Comparison of ENCODE assay signal across 1 cellular context in genomic region chr9:136882109-136882946, GRCh38.
TF ChIP-seq lines count a peak whose summit lies in the region.

No MANE protein-coding gene starts in this region.

TF ChIP-seq in HepG2, 621 proteins besides CTCF, POLR2A, EP300 and RAD21 (continued from another document and continues in another):
- TF ChIP-seq, protein P1, sequence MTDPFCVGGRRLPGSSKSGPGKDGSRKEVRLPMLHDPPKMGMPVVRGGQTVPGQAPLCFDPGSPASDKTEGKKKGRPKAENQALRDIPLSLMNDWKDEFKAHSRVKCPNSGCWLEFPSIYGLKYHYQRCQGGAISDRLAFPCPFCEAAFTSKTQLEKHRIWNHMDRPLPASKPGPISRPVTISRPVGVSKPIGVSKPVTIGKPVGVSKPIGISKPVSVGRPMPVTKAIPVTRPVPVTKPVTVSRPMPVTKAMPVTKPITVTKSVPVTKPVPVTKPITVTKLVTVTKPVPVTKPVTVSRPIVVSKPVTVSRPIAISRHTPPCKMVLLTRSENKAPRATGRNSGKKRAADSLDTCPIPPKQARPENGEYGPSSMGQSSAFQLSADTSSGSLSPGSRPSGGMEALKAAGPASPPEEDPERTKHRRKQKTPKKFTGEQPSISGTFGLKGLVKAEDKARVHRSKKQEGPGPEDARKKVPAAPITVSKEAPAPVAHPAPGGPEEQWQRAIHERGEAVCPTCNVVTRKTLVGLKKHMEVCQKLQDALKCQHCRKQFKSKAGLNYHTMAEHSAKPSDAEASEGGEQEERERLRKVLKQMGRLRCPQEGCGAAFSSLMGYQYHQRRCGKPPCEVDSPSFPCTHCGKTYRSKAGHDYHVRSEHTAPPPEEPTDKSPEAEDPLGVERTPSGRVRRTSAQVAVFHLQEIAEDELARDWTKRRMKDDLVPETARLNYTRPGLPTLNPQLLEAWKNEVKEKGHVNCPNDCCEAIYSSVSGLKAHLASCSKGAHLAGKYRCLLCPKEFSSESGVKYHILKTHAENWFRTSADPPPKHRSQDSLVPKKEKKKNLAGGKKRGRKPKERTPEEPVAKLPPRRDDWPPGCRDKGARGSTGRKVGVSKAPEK (CRISPR knock-in tag; IDR thresholded peaks at IDR 0.05; ENCODE audit: borderline replicate concordance) = no peak
- TF ChIP-seq TGIF2 (CRISPR knock-in tag; IDR thresholded peaks at IDR 0.05) (peak; percentile 92), TBX3 (IDR thresholded peaks at IDR 0.05; ENCODE audit: borderline replicate concordance) (peak; percentile 75; the same call in 1 of the 2 replicates), ZFP41 (CRISPR knock-in tag; IDR thresholded peaks at IDR 0.05; ENCODE audit: borderline replicate concordance) (no peak), ZNF292 (CRISPR knock-in tag; IDR thresholded peaks at IDR 0.05; ENCODE audit: borderline replicate concordance, low read depth) (peak; percentile 78; the same call in 1 of the 2 replicates), MBD4 (IDR thresholded peaks at IDR 0.05; ENCODE audit: borderline replicate concordance, low read length) (no peak), ZHX1 (CRISPR knock-in tag; IDR thresholded peaks at IDR 0.05; ENCODE audit: low read depth) (no peak), POLR2AphosphoS2 (IDR thresholded peaks at IDR 0.05; ENCODE audit: low read depth, low read length) (no peak), ZSCAN9 (CRISPR knock-in tag; IDR thresholded peaks at IDR 0.05; ENCODE audit: borderline replicate concordance) (0 out of 2 replicates have a peak, but pooled peaks have one; percentile 27), NR1H2 (CRISPR knock-in tag; IDR thresholded peaks at IDR 0.05; ENCODE audit: borderline replicate concordance, low read depth) (no peak), ZNF234 (CRISPR knock-in tag; conservative IDR thresholded peaks at IDR 0.05) (no peak), ZNF367 (CRISPR knock-in tag; IDR thresholded peaks at IDR 0.05; ENCODE audit: borderline replicate concordance) (no peak), ARHGAP35 (CRISPR knock-in tag; IDR thresholded peaks at IDR 0.05; ENCODE audit: borderline replicate concordance) (no peak; the same call in 1 of the 2 replicates), ZNF552 (CRISPR knock-in tag; IDR thresholded peaks at IDR 0.05; ENCODE audit: borderline replicate concordance) (no peak; the same call in 1 of the 2 replicates), ZNF138 (CRISPR knock-in tag; IDR thresholded peaks at IDR 0.05; ENCODE audit: low read depth) (no peak), KDM3A (CRISPR knock-in tag; IDR thresholded peaks at IDR 0.05; ENCODE audit: low read depth) (peak; percentile 92; the same call in 1 of the 2 replicates), PTBP1 (IDR thresholded peaks at IDR 0.05; ENCODE audit: low read depth, low read length, poor library complexity, severe bottlenecking) (no peak), IRX3 (CRISPR knock-in tag; IDR thresholded peaks at IDR 0.05; ENCODE audit: borderline replicate concordance, low read depth) (no peak), ZNF496 (CRISPR knock-in tag; IDR thresholded peaks at IDR 0.05; ENCODE audit: insufficient replicate concordance) (no peak), AGO2 (optimal IDR thresholded peaks at IDR 0.05; ENCODE audit: low read depth, low read length) (peak; percentile 70), ZNF225 (CRISPR knock-in tag; IDR thresholded peaks at IDR 0.05) (no peak), ZNF580 (CRISPR knock-in tag; IDR thresholded peaks at IDR 0.05; ENCODE audit: borderline replicate concordance, low read depth) (peak; percentile 86; the same call in 1 of the 2 replicates), ZBTB33 (CRISPR knock-in tag; IDR thresholded peaks at IDR 0.05) (peak; percentile 29; the same call in 1 of the 2 replicates), ZSCAN30 (CRISPR knock-in tag; IDR thresholded peaks at IDR 0.05) (no peak), ELF4 (CRISPR knock-in tag; IDR thresholded peaks at IDR 0.05; ENCODE audit: borderline replicate concordance) (no peak), ZFYVE20 (CRISPR knock-in tag; IDR thresholded peaks at IDR 0.05; ENCODE audit: borderline replicate concordance, low read depth) (no peak), MED8 (CRISPR knock-in tag; IDR thresholded peaks at IDR 0.05; ENCODE audit: insufficient replicate concordance) (peak; percentile 43), TFDP2 (CRISPR knock-in tag; IDR thresholded peaks at IDR 0.05) (0 out of 2 replicates have a peak, but pooled peaks have one; percentile 38), ZNF317 (CRISPR knock-in tag; IDR thresholded peaks at IDR 0.05) (no peak), RBM22 (optimal IDR thresholded peaks at IDR 0.05; ENCODE audit: low read length) (no peak), WIZ (CRISPR knock-in tag; IDR thresholded peaks at IDR 0.05) (no peak), HMG20A (CRISPR knock-in tag; IDR thresholded peaks at IDR 0.05; ENCODE audit: borderline replicate concordance) (peak; percentile 58; the same call in 1 of the 2 replicates), ZNF766 (CRISPR knock-in tag; IDR thresholded peaks at IDR 0.05; ENCODE audit: borderline replicate concordance) (0 out of 2 replicates have a peak, but pooled peaks have one; percentile 46), GABPA (IDR thresholded peaks at IDR 0.05; ENCODE audit: low read depth, low read length) (no peak), GABPA (CRISPR knock-in tag; IDR thresholded peaks at IDR 0.05; ENCODE audit: low read depth) (peak; percentile 64; the same call in 1 of the 2 replicates), ASH2L (IDR thresholded peaks at IDR 0.05; ENCODE audit: insufficient read length, low read depth, low read length) (no peak), SP2 (CRISPR knock-in tag; IDR thresholded peaks at IDR 0.05) (peak; percentile 67), SMAD9 (CRISPR knock-in tag; IDR thresholded peaks at IDR 0.05) (no peak), ZNF256 (CRISPR knock-in tag; conservative IDR thresholded peaks at IDR 0.05) (no peak), SP1 (IDR thresholded peaks at IDR 0.05) (no peak), SP1 (CRISPR knock-in tag; IDR thresholded peaks at IDR 0.05) (peak; percentile 82), ZNF556 (CRISPR knock-in tag; IDR thresholded peaks at IDR 0.05; ENCODE audit: borderline replicate concordance) (peak; percentile 61), DMAP1 (CRISPR knock-in tag; IDR thresholded peaks at IDR 0.05) (peak; percentile 77), FLYWCH1 (CRISPR knock-in tag; IDR thresholded peaks at IDR 0.05) (no peak), PRDM15 (CRISPR knock-in tag; IDR thresholded peaks at IDR 0.05) (no peak)
- TF ChIP-seq, protein P2, sequence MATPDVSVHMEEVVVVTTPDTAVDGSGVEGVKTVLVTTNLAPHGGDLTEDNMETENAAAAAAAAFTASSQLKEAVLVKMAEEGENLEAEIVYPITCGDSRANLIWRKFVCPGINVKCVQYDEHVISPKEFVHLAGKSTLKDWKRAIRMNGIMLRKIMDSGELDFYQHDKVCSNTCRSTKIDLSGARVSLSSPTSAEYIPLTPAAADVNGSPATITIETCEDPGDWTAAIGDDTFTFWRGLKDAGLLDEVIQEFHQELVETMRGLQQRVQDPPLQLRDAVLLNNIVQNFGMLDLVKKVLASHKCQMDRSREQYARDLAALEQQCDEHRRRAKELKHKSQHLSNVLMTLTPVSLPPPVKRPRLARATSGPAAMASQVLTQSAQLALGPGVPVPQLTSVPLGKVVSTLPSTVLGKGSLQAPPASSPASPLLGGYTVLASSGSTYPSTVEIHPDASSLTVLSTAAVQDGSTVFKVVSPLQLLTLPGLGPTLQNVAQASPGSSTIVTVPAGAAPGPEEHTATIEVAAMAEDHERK (CRISPR knock-in tag; IDR thresholded peaks at IDR 0.05; ENCODE audit: low read depth) = 0 out of 2 replicates have a peak, but pooled peaks have one; percentile 42
- TF ChIP-seq, protein P3, sequence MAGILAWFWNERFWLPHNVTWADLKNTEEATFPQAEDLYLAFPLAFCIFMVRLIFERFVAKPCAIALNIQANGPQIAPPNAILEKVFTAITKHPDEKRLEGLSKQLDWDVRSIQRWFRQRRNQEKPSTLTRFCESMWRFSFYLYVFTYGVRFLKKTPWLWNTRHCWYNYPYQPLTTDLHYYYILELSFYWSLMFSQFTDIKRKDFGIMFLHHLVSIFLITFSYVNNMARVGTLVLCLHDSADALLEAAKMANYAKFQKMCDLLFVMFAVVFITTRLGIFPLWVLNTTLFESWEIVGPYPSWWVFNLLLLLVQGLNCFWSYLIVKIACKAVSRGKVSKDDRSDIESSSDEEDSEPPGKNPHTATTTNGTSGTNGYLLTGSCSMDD (CRISPR knock-in tag; IDR thresholded peaks at IDR 0.05) = no peak
- TF ChIP-seq, protein P4, sequence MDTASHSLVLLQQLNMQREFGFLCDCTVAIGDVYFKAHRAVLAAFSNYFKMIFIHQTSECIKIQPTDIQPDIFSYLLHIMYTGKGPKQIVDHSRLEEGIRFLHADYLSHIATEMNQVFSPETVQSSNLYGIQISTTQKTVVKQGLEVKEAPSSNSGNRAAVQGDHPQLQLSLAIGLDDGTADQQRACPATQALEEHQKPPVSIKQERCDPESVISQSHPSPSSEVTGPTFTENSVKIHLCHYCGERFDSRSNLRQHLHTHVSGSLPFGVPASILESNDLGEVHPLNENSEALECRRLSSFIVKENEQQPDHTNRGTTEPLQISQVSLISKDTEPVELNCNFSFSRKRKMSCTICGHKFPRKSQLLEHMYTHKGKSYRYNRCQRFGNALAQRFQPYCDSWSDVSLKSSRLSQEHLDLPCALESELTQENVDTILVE (CRISPR knock-in tag; IDR thresholded peaks at IDR 0.05) = peak; percentile 75
